In genomic region chr5:34022131-34022705, GRCh38 we compare ENCODE assay signal across 8 cellular contexts. TPM values are rescaled to one million over a fixed set of nuclear protein-coding genes. Genes with fewer than 3 reads are reported as not detected.
DNase-seq lines count a peak whose midpoint lies in the region; ATAC-seq and TF ChIP-seq lines count a peak whose summit lies in the region.

No MANE protein-coding gene starts in this region.

- TF ChIP-seq POLR2A in stomach (IDR thresholded peaks at IDR 0.05) (no peak), transverse colon (IDR thresholded peaks at IDR 0.05) (no peak)

- H3K4me1 Mint-ChIP-seq in stimulated activated naive CD8-positive, alpha-beta T cell treated with anti-CD3 and anti-CD28 coated beads, Interleukin-15, amount 100 ng/mL, for 72 hours = peaks cover 27% of the 10 kb centered on the region
- peaks cover 11% of the 10 kb centered on the region for H3K4me1 Mint-ChIP-seq in glutamatergic neuron (ENCODE audit: low read depth, unreplicated experiment)

- H3K27me3 ChIP-seq in heart right ventricle = no peaks in the 10 kb centered on the region
- no peaks in the 10 kb centered on the region for H3K27me3 ChIP-seq in stomach
- H3K27me3 ChIP-seq in transverse colon = no peaks in the 10 kb centered on the region

- H3K4me1 ChIP-seq in heart right ventricle (peaks cover 0 to 20% (median 6%) of the 10 kb centered on the region in 9 donors), stomach (peaks cover 0 to 4% (median 0%) of the 10 kb centered on the region in 4 donors), transverse colon (peaks cover 0 to 21% (median 2%) of the 10 kb centered on the region in 4 donors)

- ATAC-seq in heart right ventricle (peak in 6 of 8 donors; percentile 55 to 78 (median 64)), HG03108 (IDR thresholded peaks at IDR 0.05; ENCODE audit: unreplicated experiment) (peak; percentile 95)
- ATAC-seq in activated naive CD4-positive, alpha-beta T cell treated with anti-CD3 and anti-CD28 coated beads, Interleukin-2, amount 50 U/mL, for 72 hours = peak; percentile 97 to 99
- peak; percentile 100 for ATAC-seq in stimulated activated naive CD8-positive, alpha-beta T cell treated with anti-CD3 and anti-CD28 coated beads, Interleukin-15, amount 100 ng/mL, for 72 hours

- H3K4me3 ChIP-seq in heart right ventricle (no peak overlapping the region), stomach (no peak overlapping the region), transverse colon (no peak overlapping the region)

- no peaks in the 10 kb centered on the region for H3K27me3 Mint-ChIP-seq in stimulated activated naive CD8-positive, alpha-beta T cell treated with anti-CD3 and anti-CD28 coated beads, Interleukin-15, amount 100 ng/mL, for 72 hours
- H3K27me3 Mint-ChIP-seq in glutamatergic neuron (ENCODE audit: unreplicated experiment) = peaks cover 3% of the 10 kb centered on the region

- H3K36me3 ChIP-seq in heart right ventricle = peaks cover 0 to 20% (median 0%) of the 10 kb centered on the region in 9 donors
- peaks cover 0 to 29% (median 9%) of the 10 kb centered on the region in 4 donors for H3K36me3 ChIP-seq in stomach
- no peaks in the 10 kb centered on the region for H3K36me3 ChIP-seq in transverse colon

- no peak for TF ChIP-seq EP300 in stomach (IDR thresholded peaks at IDR 0.05)
- no peak for TF ChIP-seq EP300 in transverse colon (IDR thresholded peaks at IDR 0.05; ENCODE audit: low read depth)

- TF ChIP-seq CTCF in heart right ventricle (IDR thresholded peaks at IDR 0.05) = no peak
- no peak for TF ChIP-seq CTCF in stomach (IDR thresholded peaks at IDR 0.05)
- TF ChIP-seq CTCF in transverse colon (IDR thresholded peaks at IDR 0.05) = no peak
- TF ChIP-seq CTCF in glutamatergic neuron (IDR thresholded peaks at IDR 0.05; ENCODE audit: partially characterized antibody, unreplicated experiment) = no peak

- no peaks in the 10 kb centered on the region for H3K9me3 ChIP-seq in heart right ventricle
- no peaks in the 10 kb centered on the region for H3K9me3 ChIP-seq in stomach
- H3K9me3 ChIP-seq in transverse colon = no peaks in the 10 kb centered on the region

- intact Hi-C loops in heart right ventricle (cut with DNase I) = no loop called here
- intact Hi-C loops in cardiac septum (cut with DNase I) = no loop called here
- intact Hi-C loops in stomach (cut with DNase I; ENCODE audit: low total_unique reads) = no loop called here
- intact Hi-C loops in transverse colon (cut with DNase I; ENCODE audit: low total_unique reads) = no loop called here

- peak overlapping the region in 1 of 2 donors; percentile 75 for H3K27ac Mint-ChIP-seq in activated naive CD4-positive, alpha-beta T cell treated with anti-CD3 and anti-CD28 coated beads, Interleukin-2, amount 50 U/mL, for 72 hours
- peak overlapping the region; percentile 92 for H3K27ac Mint-ChIP-seq in stimulated activated naive CD8-positive, alpha-beta T cell treated with anti-CD3 and anti-CD28 coated beads, Interleukin-15, amount 100 ng/mL, for 72 hours
- no peak overlapping the region for H3K27ac Mint-ChIP-seq in glutamatergic neuron (ENCODE audit: unreplicated experiment)

- 24 to 36% methylated on average over 2 of the region's 2 CpGs for WGBS in heart right ventricle, 2 donors
- 9 to 22% (median 16%) methylated on average over 2 of the region's 2 CpGs for WGBS in stomach, 5 donors
- WGBS in transverse colon (ENCODE audit: low coverage in 1 of 2), 2 donors = 16 to 23% methylated on average over 2 of the region's 2 CpGs

- H3K9me3 Mint-ChIP-seq in activated naive CD4-positive, alpha-beta T cell treated with anti-CD3 and anti-CD28 coated beads, Interleukin-2, amount 50 U/mL, for 72 hours = no peaks in the 10 kb centered on the region
- H3K9me3 Mint-ChIP-seq in stimulated activated naive CD8-positive, alpha-beta T cell treated with anti-CD3 and anti-CD28 coated beads, Interleukin-15, amount 100 ng/mL, for 72 hours = no peaks in the 10 kb centered on the region
- H3K9me3 Mint-ChIP-seq in glutamatergic neuron (ENCODE audit: unreplicated experiment) = peaks cover 2% of the 10 kb centered on the region

- peak overlapping the region; percentile 30 to 50 for H3K4me3 Mint-ChIP-seq in stimulated activated naive CD8-positive, alpha-beta T cell treated with anti-CD3 and anti-CD28 coated beads, Interleukin-15, amount 100 ng/mL, for 72 hours
- H3K4me3 Mint-ChIP-seq in glutamatergic neuron (ENCODE audit: unreplicated experiment) = no peak overlapping the region

- peaks cover 11 to 14% of the 10 kb centered on the region in 2 donors for H3K36me3 Mint-ChIP-seq in activated naive CD4-positive, alpha-beta T cell treated with anti-CD3 and anti-CD28 coated beads, Interleukin-2, amount 50 U/mL, for 72 hours
- no peaks in the 10 kb centered on the region for H3K36me3 Mint-ChIP-seq in glutamatergic neuron (ENCODE audit: unreplicated experiment)

- in situ Hi-C loops in transverse colon (cut with MboI; ENCODE audit: low pct_ligation_motif_present in 1 of 4, low pct_unique_long_range_greater_than_20kb in 1 of 4, low sequenced_read_pairs in 3 of 4) = loop anchor here in 3 of 4 donors (25.0 kb wide), 2 partner anchors 440 to 890 kb away; partner anchors contain the start of genes BRIX1 (in 2 of the 3) and RAD1 (in 2 of the 3)

- peak overlapping the region in 2 of 10 donors; percentile 7 to 18 for H3K27ac ChIP-seq in heart right ventricle
- no peak overlapping the region for H3K27ac ChIP-seq in stomach
- H3K27ac ChIP-seq in transverse colon = peak overlapping the region in 1 of 4 donors; percentile 58

- DNase-seq in heart right ventricle (no peak), cardiac septum (ENCODE audit: low spot score) (no peak), stomach (no peak), transverse colon (no peak), glutamatergic neuron (no peak)
- DNase-seq in activated naive CD4-positive, alpha-beta T cell treated with anti-CD3 and anti-CD28 coated beads, Interleukin-2, amount 50 U/mL, for 72 hours (ENCODE audit: low spot score in 2 of 2) = peak in 1 of 2 donors; percentile 48
- peak; percentile 39 to 74 for DNase-seq in stimulated activated naive CD8-positive, alpha-beta T cell treated with anti-CD3 and anti-CD28 coated beads, Interleukin-15, amount 100 ng/mL, for 72 hours

RNA-seq across cellular contexts. Expression of gene AMACR, which starts 14.4 kb away (rescaled TPM):
- total RNA-seq in heart right ventricle = 10 to 100 TPM in 3 of 10 donors, 1 to 10 TPM in 7; 5.3 to 16.2 (median 9.2) TPM
- 1 to 10 TPM; 3.0 to 4.3 TPM for polyA plus RNA-seq in heart right ventricle
- total RNA-seq in cardiac septum = 7.9 TPM
- 1 to 10 TPM; 4.0 to 5.2 TPM for total RNA-seq in activated naive CD4-positive, alpha-beta T cell treated with anti-CD3 and anti-CD28 coated beads, Interleukin-2, amount 50 U/mL, for 72 hours
- 10 to 100 TPM in 4 of 5 donors, 1 to 10 TPM in 1; 8.5 to 56.6 (median 15.4) TPM for total RNA-seq in stomach
- polyA plus RNA-seq in stomach = 10 to 100 TPM; 22.0 to 89.7 (median 30.9) TPM
- 10 to 100 TPM; 39.1 to 88.1 (median 70.6) TPM for total RNA-seq in transverse colon
- 9.0 TPM for total RNA-seq in glutamatergic neuron (ENCODE audit: unreplicated experiment)

RNA-seq across cellular contexts. Expression of gene C1QTNF3, which starts 20.8 kb away (rescaled TPM):
- total RNA-seq in heart right ventricle (1 to 10 TPM in 8 of 10 donors, under 1 TPM in 2; 0.56 to 3.2 (median 1.3) TPM), cardiac septum (2.8 TPM), stomach (10 to 100 TPM in 3 of 5 donors, 1 to 10 TPM in 2; 3.6 to 84.1 (median 14.6) TPM), transverse colon (10 to 100 TPM in 1 of 4 donors, 1 to 10 TPM in 3; 6.6 to 13.3 (median 7.6) TPM), glutamatergic neuron (ENCODE audit: unreplicated experiment) (9.0 TPM)
- polyA plus RNA-seq in heart right ventricle (1 to 10 TPM in 1 of 2 donors, under 1 TPM in 1; 0.51 to 6.3 TPM), stomach (10 to 100 TPM in 1 of 3 donors, 1 to 10 TPM in 2; 4.5 to 19.6 (median 6.9) TPM)
- 1 to 10 TPM; 2.7 to 3.3 TPM for total RNA-seq in activated naive CD4-positive, alpha-beta T cell treated with anti-CD3 and anti-CD28 coated beads, Interleukin-2, amount 50 U/mL, for 72 hours

RNA-seq across cellular contexts. Expression of gene SLC45A2, which starts 37.7 kb away (rescaled TPM):
- under 1 TPM in 3 of 10 donors, not detected in 7; 0.09 to 0.15 (median 0.11) TPM for total RNA-seq in heart right ventricle
- not detected for polyA plus RNA-seq in heart right ventricle
- total RNA-seq in cardiac septum = 0.16 TPM
- under 1 TPM in 1 of 2 donors, not detected in 1; 0.33 TPM for total RNA-seq in activated naive CD4-positive, alpha-beta T cell treated with anti-CD3 and anti-CD28 coated beads, Interleukin-2, amount 50 U/mL, for 72 hours
- not detected for total RNA-seq in stomach
- polyA plus RNA-seq in stomach = under 1 TPM; 0.19 to 0.46 (median 0.20) TPM
- 1 to 10 TPM in 1 of 4 donors, under 1 TPM in 1, not detected in 2; 0.95 to 1.6 TPM for total RNA-seq in transverse colon
- 0.76 TPM for total RNA-seq in glutamatergic neuron (ENCODE audit: unreplicated experiment)

Comparison
In these comparisons a context has a peak if more than half of its experiments do, and no peak if none do; other contexts are left out.
1. DNase-seq: peak in stimulated activated naive CD8-positive, alpha-beta T cell treated with anti-CD3 and anti-CD28 coated beads, Interleukin-15, amount 100 ng/mL, for 72 hours (2 of 2); none in heart right ventricle (0 of 2), cardiac septum (single experiment), stomach (single experiment), transverse colon (single experiment) and glutamatergic neuron (single experiment).
2. Peak in every context shown above with its lines, with median percentiles within 50 percentile points of each other: ATAC-seq.